ENCODE assay signal across 14 cellular contexts in the genomic region with DNA sequence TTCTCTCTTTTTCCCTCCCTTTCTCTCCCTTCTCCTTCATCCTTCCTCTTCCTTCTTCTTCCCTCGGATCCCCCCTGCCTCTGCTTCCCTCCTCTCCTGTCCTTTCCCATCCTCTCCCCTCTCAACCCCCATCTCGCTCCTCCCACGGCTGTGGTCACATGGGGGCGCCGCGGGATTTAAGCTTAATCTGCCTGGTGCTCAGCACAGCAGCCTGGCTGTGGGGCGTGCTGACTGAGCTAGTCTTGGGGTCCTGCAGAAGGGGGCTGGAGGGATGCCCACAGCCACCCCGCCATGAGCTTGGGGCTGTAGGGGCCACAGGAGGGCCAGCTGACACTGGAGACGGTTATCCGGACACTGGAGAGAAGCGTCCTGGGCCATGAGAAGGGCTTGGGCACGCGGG.
"Had no signal": no experiment of that assay in that cellular context is flagged by ENCODE, and none has a peak within 500 bp of the region (broad histone marks: within the 10 kb centered on the region; RNA-seq: fewer than 3 reads in every experiment).

No MANE protein-coding gene starts in this region.

- H3K36me3 Mint-ChIP-seq: type B pancreatic cell had no signal

- H3K27ac Mint-ChIP-seq: naive thymus-derived CD8-positive, alpha-beta T cell; type B pancreatic cell had no signal

- H3K4me3 Mint-ChIP-seq: naive thymus-derived CD8-positive, alpha-beta T cell; neural crest cell; type B pancreatic cell had no signal

- ATAC-seq: esophagus mucosa; gastrocnemius medialis; heart right ventricle; left lung; mucosa of descending colon; naive thymus-derived CD8-positive, alpha-beta T cell had no signal

- DNase-seq: effector memory CD4-positive, alpha-beta T cell; gastrocnemius medialis; heart right ventricle; islet precursor cell; left lung; mucosa of descending colon; naive thymus-derived CD8-positive, alpha-beta T cell; sigmoid colon; stimulated activated CD4-positive, alpha-beta T cell treated with anti-CD3 and anti-CD28 coated beads, Interleukin-2, amount 100 ng/mL, for 24 hours; stimulated activated naive CD4-positive, alpha-beta T cell; uterus had no signal

- H3K4me1 Mint-ChIP-seq: neural crest cell had no signal
